In genomic region chr1:10415211-10415930, GRCh38 we compare ENCODE assay signal across 8 cellular contexts. TPM values are rescaled to one million over a fixed set of nuclear protein-coding genes. Genes with fewer than 3 reads are reported as not detected.
A peak's percentile ranks its signal among the peaks of the same experiment; 100 is the strongest.
DNase-seq lines count a peak whose midpoint lies in the region; ATAC-seq, FAIRE-seq and TF ChIP-seq lines count a peak whose summit lies in the region.

No MANE protein-coding gene starts in this region.

- H3K4me2 ChIP-seq in keratinocyte (ENCODE audit: control insufficient read depth, extremely low read depth, insufficient read depth, low read depth, low read length), result peak overlapping the region; percentile 27

- peak overlapping the region; percentile 64 for H3K27ac ChIP-seq in keratinocyte (ENCODE audit: control insufficient read depth, insufficient read depth, low read length)

- H3K4me1 Mint-ChIP-seq in activated naive CD8-positive, alpha-beta T cell treated with anti-CD3 and anti-CD28 coated beads, Interleukin-2, amount 10 ng/mL, durations not matched to agents 7 days and 5 days, result peaks cover 11% of the 10 kb centered on the region

- dilution Hi-C loops in keratinocyte (cut with MboI; ENCODE audit: extremely low pct_ligation_motif_present, low sequenced_read_pairs), result no loop called here

- no peak overlapping the region for H3K4me3 ChIP-seq in keratinocyte (ENCODE audit: control insufficient read depth in 2 of 3, extremely low read depth in 1 of 3, insufficient read depth in 2 of 3, low read depth in 1 of 3, low read length in 3 of 3)

- no peak overlapping the region for H3K9ac ChIP-seq in keratinocyte (ENCODE audit: control insufficient read depth, extremely low read depth, insufficient read depth, low read length)

- H3K9me3 ChIP-seq in keratinocyte (ENCODE audit: control insufficient read depth, low read depth, low read length), result no peaks in the 10 kb centered on the region

- H4K20me1 ChIP-seq in keratinocyte (ENCODE audit: control insufficient read depth, extremely low read depth, insufficient read depth, low read length), result no peaks in the 10 kb centered on the region

- peak overlapping the region; percentile 91 for H3K27ac Mint-ChIP-seq in activated naive CD8-positive, alpha-beta T cell treated with anti-CD3 and anti-CD28 coated beads, Interleukin-2, amount 10 ng/mL, durations not matched to agents 7 days and 5 days

- H3K27me3 ChIP-seq in keratinocyte (ENCODE audit: control insufficient read depth, extremely low read depth, insufficient read depth, low read length), result no peaks in the 10 kb centered on the region

- H2AFZ ChIP-seq in keratinocyte (ENCODE audit: control insufficient read depth, low read length), result peak overlapping the region; percentile 28

- no peak for TF ChIP-seq CTCF in keratinocyte (optimal IDR thresholded peaks at IDR 0.05 in 1 of 3, IDR thresholded peaks at IDR 0.05 in 1 of 3, conservative IDR thresholded peaks at IDR 0.05 in 1 of 3; ENCODE audit: extremely low read depth in 1 of 3, insufficient read depth in 2 of 3, low read length in 3 of 3)

- H3K4me3 Mint-ChIP-seq in activated naive CD8-positive, alpha-beta T cell treated with anti-CD3 and anti-CD28 coated beads, Interleukin-2, amount 10 ng/mL, durations not matched to agents 7 days and 5 days, result peak overlapping the region; percentile 72

- POLR2A ChIA-PET in activated naive CD8-positive, alpha-beta T cell treated with anti-CD3 and anti-CD28 coated beads, Interleukin-2, amount 10 ng/mL, durations not matched to agents 7 days and 5 days (lab: Charles Lee), result interaction anchor here (0.9 kb wide), 1 partner anchor 16 kb away, joined by 8 read pairs; the partner anchor contains the start of gene PGD

- H3K4me1 ChIP-seq in keratinocyte (ENCODE audit: control insufficient read depth, extremely low read depth, insufficient read depth, low read length), result peaks cover 6% of the 10 kb centered on the region

- H3K36me3 ChIP-seq in keratinocyte (ENCODE audit: control insufficient read depth in 2 of 2, extremely low read depth in 1 of 2, insufficient read depth in 2 of 2, low read length in 2 of 2), result peaks cover 33 to 47% of the 10 kb centered on the region in 2 experiments

- H3K9me1 ChIP-seq in keratinocyte (ENCODE audit: control insufficient read depth, extremely low read depth, insufficient read depth, low read length), result no peaks in the 10 kb centered on the region

- no peaks in the 10 kb centered on the region for H3K9me3 Mint-ChIP-seq in activated naive CD8-positive, alpha-beta T cell treated with anti-CD3 and anti-CD28 coated beads, Interleukin-2, amount 10 ng/mL, durations not matched to agents 7 days and 5 days

- no peaks in the 10 kb centered on the region for H3K27me3 Mint-ChIP-seq in activated naive CD8-positive, alpha-beta T cell treated with anti-CD3 and anti-CD28 coated beads, Interleukin-2, amount 10 ng/mL, durations not matched to agents 7 days and 5 days

- no peak for FAIRE-seq in keratinocyte (lab: Jason Lieb, UNC)

- peak; percentile 57 for DNase-seq in A172 (ENCODE audit: low spot score)
- DNase-seq in HT-29 (ENCODE audit: low spot score), result peak; percentile 47
- DNase-seq in activated naive CD8-positive, alpha-beta T cell treated with anti-CD3 and anti-CD28 coated beads, Interleukin-2, amount 10 ng/mL, durations not matched to agents 7 days and 5 days, result no peak
- DNase-seq in keratinocyte (ENCODE audit: low read depth, low spot score), result no peak
- DNase-seq in NCI-H510A treated with DMSO at 0.1 percent for 48 hours (lab: John Stamatoyannopoulos, UW), result no peak
- DNase-seq in NCI-H1048 (lab: John Stamatoyannopoulos, UW), result no peak

- peaks cover 42% of the 10 kb centered on the region for H3K36me3 Mint-ChIP-seq in activated naive CD8-positive, alpha-beta T cell treated with anti-CD3 and anti-CD28 coated beads, Interleukin-2, amount 10 ng/mL, durations not matched to agents 7 days and 5 days

- H3K79me2 ChIP-seq in keratinocyte (ENCODE audit: control insufficient read depth, insufficient read depth, low read length), result no peaks in the 10 kb centered on the region

- peak; percentile 87 for ATAC-seq in activated naive CD8-positive, alpha-beta T cell treated with anti-CD3 and anti-CD28 coated beads, Interleukin-2, amount 10 ng/mL, durations not matched to agents 7 days and 5 days (ENCODE audit: low read depth)
- ATAC-seq in HG03342 (IDR thresholded peaks at IDR 0.05; ENCODE audit: unreplicated experiment), result no peak
- no peak for ATAC-seq in GM21360 (IDR thresholded peaks at IDR 0.05; ENCODE audit: unreplicated experiment)

RNA-seq across cellular contexts. Expression of gene CENPS, which starts 14.9 kb away (rescaled TPM):
- total RNA-seq in A172 (2014; rRNA removed; shearing (Covaris generic)), result 11.6 and 15.2 TPM in 2 replicates
- total RNA-seq in HT-29 (2014; rRNA removed; shearing (Covaris generic)), result 10.0 and 11.1 TPM in 2 replicates
- total RNA-seq in activated naive CD8-positive, alpha-beta T cell treated with anti-CD3 and anti-CD28 coated beads, Interleukin-2, amount 10 ng/mL, durations not matched to agents 7 days and 5 days, result 10 to 100 TPM; 10.0 to 11.5 TPM
- 4.6 to 13.3 TPM (median 10.3 TPM) in 3 replicates for polyA plus RNA-seq in keratinocyte
- 6.6 TPM for polyA plus RNA-seq in keratinocyte (2011; ENCODE audit: low read depth)
- polyA plus RNA-seq in keratinocyte (2011; cell fraction: cytosol; rRNA removed), result 8.5 and 9.2 TPM in 2 replicates
- 2.7 and 4.3 TPM in 2 replicates for polyA plus RNA-seq in keratinocyte (2011; cell fraction: nucleus; rRNA removed)
- polyA plus RNA-seq in keratinocyte (2012; ENCODE audit: low replicate concordance), result 6.8 and 19.8 TPM in 2 replicates
- polyA minus RNA-seq in keratinocyte, result 1.6 to 4.4 TPM (median 2.6 TPM) in 3 replicates
- 4.6 TPM for polyA minus RNA-seq in keratinocyte (2011; cell fraction: cytosol; rRNA and poly(A)+ RNA removed)
- polyA minus RNA-seq in keratinocyte (2011; cell fraction: nucleus; rRNA and poly(A)+ RNA removed), result 1.3 and 1.6 TPM in 2 replicates

RNA-seq across cellular contexts. Expression of gene PGD, which starts 16.5 kb away (rescaled TPM):
- 114 and 146 TPM in 2 replicates for total RNA-seq in A172 (2014; rRNA removed; shearing (Covaris generic))
- total RNA-seq in HT-29 (2014; rRNA removed; shearing (Covaris generic)), result 95.6 and 97.1 TPM in 2 replicates
- total RNA-seq in activated naive CD8-positive, alpha-beta T cell treated with anti-CD3 and anti-CD28 coated beads, Interleukin-2, amount 10 ng/mL, durations not matched to agents 7 days and 5 days, result 10 to 100 TPM; 67.1 to 67.3 TPM
- 67.2 to 104 TPM (median 79.1 TPM) in 3 replicates for polyA plus RNA-seq in keratinocyte
- 68.5 TPM for polyA plus RNA-seq in keratinocyte (2011; ENCODE audit: low read depth)
- 63.1 and 79.2 TPM in 2 replicates for polyA plus RNA-seq in keratinocyte (2011; cell fraction: cytosol; rRNA removed)
- 76.3 and 82.2 TPM in 2 replicates for polyA plus RNA-seq in keratinocyte (2011; cell fraction: nucleus; rRNA removed)
- polyA plus RNA-seq in keratinocyte (2012; ENCODE audit: low replicate concordance), result 53.6 and 220 TPM in 2 replicates
- polyA minus RNA-seq in keratinocyte, result 115 to 139 TPM (median 134 TPM) in 3 replicates
- polyA minus RNA-seq in keratinocyte (2011; cell fraction: cytosol; rRNA and poly(A)+ RNA removed), result 69.6 TPM
- 37.8 and 47.8 TPM in 2 replicates for polyA minus RNA-seq in keratinocyte (2011; cell fraction: nucleus; rRNA and poly(A)+ RNA removed)

RNA-seq across cellular contexts. Expression of gene CORT, which starts 34.5 kb away (rescaled TPM):
- not detected in 2 replicates for total RNA-seq in A172 (2014; rRNA removed; shearing (Covaris generic))
- total RNA-seq in HT-29 (2014; rRNA removed; shearing (Covaris generic)), result 0.23 TPM in 1 of 2 replicates, not detected in the other
- under 1 TPM; 0.31 to 0.39 TPM for total RNA-seq in activated naive CD8-positive, alpha-beta T cell treated with anti-CD3 and anti-CD28 coated beads, Interleukin-2, amount 10 ng/mL, durations not matched to agents 7 days and 5 days
- 0.17 TPM in 1 of 3 replicates, not detected in the others for polyA plus RNA-seq in keratinocyte
- not detected for polyA plus RNA-seq in keratinocyte (2011; ENCODE audit: low read depth)
- polyA plus RNA-seq in keratinocyte (2011; cell fraction: cytosol; rRNA removed), result not detected in 2 replicates
- polyA plus RNA-seq in keratinocyte (2011; cell fraction: nucleus; rRNA removed), result 0.27 TPM in 1 of 2 replicates, not detected in the other
- polyA plus RNA-seq in keratinocyte (2012; ENCODE audit: low replicate concordance), result not detected in 2 replicates
- polyA minus RNA-seq in keratinocyte, result not detected in 3 replicates
- polyA minus RNA-seq in keratinocyte (2011; cell fraction: cytosol; rRNA and poly(A)+ RNA removed), result not detected
- polyA minus RNA-seq in keratinocyte (2011; cell fraction: nucleus; rRNA and poly(A)+ RNA removed), result not detected in 2 replicates

RNA-seq across cellular contexts. Expression of gene DFFA, which starts 57.0 kb away (rescaled TPM):
- 29.9 and 31.3 TPM in 2 replicates for total RNA-seq in A172 (2014; rRNA removed; shearing (Covaris generic))
- total RNA-seq in HT-29 (2014; rRNA removed; shearing (Covaris generic)), result 41.2 and 43.2 TPM in 2 replicates
- total RNA-seq in activated naive CD8-positive, alpha-beta T cell treated with anti-CD3 and anti-CD28 coated beads, Interleukin-2, amount 10 ng/mL, durations not matched to agents 7 days and 5 days, result 10 to 100 TPM; 31.9 to 33.2 TPM
- polyA plus RNA-seq in keratinocyte, result 44.4 to 63.1 TPM (median 53.1 TPM) in 3 replicates
- polyA plus RNA-seq in keratinocyte (2011; ENCODE audit: low read depth), result 35.4 TPM
- 40.6 and 46.4 TPM in 2 replicates for polyA plus RNA-seq in keratinocyte (2011; cell fraction: cytosol; rRNA removed)
- polyA plus RNA-seq in keratinocyte (2011; cell fraction: nucleus; rRNA removed), result 31.0 and 31.3 TPM in 2 replicates
- 18.7 and 58.0 TPM in 2 replicates for polyA plus RNA-seq in keratinocyte (2012; ENCODE audit: low replicate concordance)
- 55.7 to 77.5 TPM (median 66.3 TPM) in 3 replicates for polyA minus RNA-seq in keratinocyte
- polyA minus RNA-seq in keratinocyte (2011; cell fraction: cytosol; rRNA and poly(A)+ RNA removed), result 36.6 TPM
- 16.8 and 30.4 TPM in 2 replicates for polyA minus RNA-seq in keratinocyte (2011; cell fraction: nucleus; rRNA and poly(A)+ RNA removed)

RNA-seq across cellular contexts. Expression of gene PEX14, which starts 59.4 kb away (rescaled TPM):
- 5.9 and 14.3 TPM in 2 replicates for total RNA-seq in A172 (2014; rRNA removed; shearing (Covaris generic))
- total RNA-seq in HT-29 (2014; rRNA removed; shearing (Covaris generic)), result 22.2 and 26.6 TPM in 2 replicates
- total RNA-seq in activated naive CD8-positive, alpha-beta T cell treated with anti-CD3 and anti-CD28 coated beads, Interleukin-2, amount 10 ng/mL, durations not matched to agents 7 days and 5 days, result 10 to 100 TPM; 21.6 to 25.2 TPM
- 7.3 to 19.4 TPM (median 8.4 TPM) in 3 replicates for polyA plus RNA-seq in keratinocyte
- polyA plus RNA-seq in keratinocyte (2011; ENCODE audit: low read depth), result 3.3 TPM
- 7.5 and 15.1 TPM in 2 replicates for polyA plus RNA-seq in keratinocyte (2011; cell fraction: cytosol; rRNA removed)
- polyA plus RNA-seq in keratinocyte (2011; cell fraction: nucleus; rRNA removed), result 35.5 and 39.3 TPM in 2 replicates
- 16.7 and 23.8 TPM in 2 replicates for polyA plus RNA-seq in keratinocyte (2012; ENCODE audit: low replicate concordance)
- 9.4 to 18.0 TPM (median 10.6 TPM) in 3 replicates for polyA minus RNA-seq in keratinocyte
- polyA minus RNA-seq in keratinocyte (2011; cell fraction: cytosol; rRNA and poly(A)+ RNA removed), result 14.6 TPM
- 12.5 and 18.2 TPM in 2 replicates for polyA minus RNA-seq in keratinocyte (2011; cell fraction: nucleus; rRNA and poly(A)+ RNA removed)

Comparison
In these comparisons a context has a peak if more than half of its experiments do, and no peak if none do; other contexts are left out.
1. DNase-seq: peak in A172 (single experiment) and HT-29 (single experiment); none in activated naive CD8-positive, alpha-beta T cell treated with anti-CD3 and anti-CD28 coated beads, Interleukin-2, amount 10 ng/mL, durations not matched to agents 7 days and 5 days (single experiment), keratinocyte (single experiment), NCI-H510A treated with DMSO at 0.1 percent for 48 hours (single experiment) and NCI-H1048 (single experiment).